In genomic region chr5:142053434-142054253, GRCh38 we compare ENCODE assay signal across 9 cellular contexts. TPM values are rescaled to one million over a fixed set of nuclear protein-coding genes. Genes with fewer than 3 reads are reported as not detected.
DNase-seq lines count a peak whose midpoint lies in the region; ATAC-seq and TF ChIP-seq lines count a peak whose summit lies in the region.
"Had no signal": no experiment of that assay in that cellular context is flagged by ENCODE, and none has a peak within 500 bp of the region (broad histone marks: within the 10 kb centered on the region; RNA-seq: fewer than 3 reads in every experiment).

No MANE protein-coding gene starts in this region.

- H3K27ac ChIP-seq in adrenal gland = peak overlapping the region in 2 of 5 donors; percentile 34 to 69

- no peaks in the 10 kb centered on the region for H3K36me3 ChIP-seq in adrenal gland (replicated peaks in 1 of 2)

- WGBS in adrenal gland, 4 donors = 46 to 52% (median 50%) methylated on average over 4 of the region's 4 CpGs

- H3K9me3 ChIP-seq in adrenal gland (replicated peaks in 1 of 3) = no peaks in the 10 kb centered on the region

- intact Hi-C loops in adrenal gland (cut with DNase I) = no loop called here

- H3K4me3 ChIP-seq in adrenal gland = no peak overlapping the region

- peaks cover 0 to 11% of the 10 kb centered on the region in 2 donors for H3K4me1 ChIP-seq in adrenal gland (replicated peaks in 1 of 2)

- DNase-seq in A172 (ENCODE audit: low spot score) (peak; percentile 63), HS-27A (ENCODE audit: low read depth) (peak; percentile 4), adrenal gland (peak in 5 of 7 donors; percentile 20 to 65 (median 42)), left lobe of liver (ENCODE audit: low spot score) (no peak), HK-2 (ENCODE audit: unreplicated experiment) (no peak), NCI-H524 treated with DMSO at 0.1 percent for 48 hours (lab: John Stamatoyannopoulos, UW) (no peak)
- DNase-seq: natural killer cell had no signal

- no peak for TF ChIP-seq CTCF in adrenal gland (IDR thresholded peaks at IDR 0.05)

- ATAC-seq in left lobe of liver (peak; percentile 60), GM19023 (IDR thresholded peaks at IDR 0.05; ENCODE audit: unreplicated experiment) (no peak), HG03159 (IDR thresholded peaks at IDR 0.05; ENCODE audit: unreplicated experiment) (no peak)

- no peaks in the 10 kb centered on the region for H3K27me3 ChIP-seq in adrenal gland

- TF ChIP-seq POLR2A in adrenal gland (IDR thresholded peaks at IDR 0.05) = peak in 1 of 2 donors; percentile 11

RNA-seq across cellular contexts. Expression of gene GNPDA1, which starts 40.8 kb away (rescaled TPM):
- 118 and 162 TPM in 2 replicates for total RNA-seq in A172 (2014; rRNA removed; shearing (Covaris generic))
- 10 to 100 TPM; 23.3 to 92.5 (median 58.7) TPM for total RNA-seq in adrenal gland
- polyA plus RNA-seq in adrenal gland = 10 to 100 TPM; 28.5 to 92.8 (median 40.5) TPM
- 8.8 TPM for total RNA-seq in left lobe of liver

RNA-seq across cellular contexts. Expression of gene NDFIP1, which starts 54.9 kb away (rescaled TPM):
- total RNA-seq in A172 (2014; rRNA removed; shearing (Covaris generic)) = 57.3 and 65.7 TPM in 2 replicates
- 100 to 1,000 TPM in 3 of 8 donors, 10 to 100 TPM in 5; 70.6 to 313 (median 90.6) TPM for total RNA-seq in adrenal gland
- polyA plus RNA-seq in adrenal gland = 100 to 1,000 TPM in 1 of 3 donors, 10 to 100 TPM in 2; 26.7 to 121 (median 31.5) TPM
- 46.7 TPM for total RNA-seq in left lobe of liver

Comparison
In these comparisons a context has a peak if more than half of its experiments do, and no peak if none do; other contexts are left out.
1. DNase-seq: peak in A172 (single experiment), HS-27A (single experiment) and adrenal gland (5 of 7); none in left lobe of liver (single experiment), HK-2 (single experiment) and NCI-H524 treated with DMSO at 0.1 percent for 48 hours (single experiment).